In genomic region chr6:96907498-96907897, GRCh38 we compare ENCODE assay signal across 11 cellular contexts. TPM values are rescaled to one million over a fixed set of nuclear protein-coding genes. Genes with fewer than 3 reads are reported as not detected.
DNase-seq lines count a peak whose midpoint lies in the region; ATAC-seq and TF ChIP-seq lines count a peak whose summit lies in the region.
"Had no signal": no experiment of that assay in that cellular context is flagged by ENCODE, and none has a peak within 500 bp of the region (broad histone marks: within the 10 kb centered on the region; RNA-seq: fewer than 3 reads in every experiment).

No MANE protein-coding gene starts in this region.

- H3K27me3 Mint-ChIP-seq in glutamatergic neuron (ENCODE audit: unreplicated experiment), result no peaks in the 10 kb centered on the region
- peaks cover 19 to 23% (median 22%) of the 10 kb centered on the region in 3 donors for H3K27me3 Mint-ChIP-seq in CD14-positive monocyte (ENCODE audit: low read depth in 3 of 3)

- no peak overlapping the region for H3K4me3 Mint-ChIP-seq in glutamatergic neuron (ENCODE audit: unreplicated experiment)
- no peak overlapping the region for H3K4me3 Mint-ChIP-seq in CD14-positive monocyte
- H3K4me3 Mint-ChIP-seq: neural crest cell had no signal

- no peaks in the 10 kb centered on the region for H3K9me3 Mint-ChIP-seq in glutamatergic neuron (ENCODE audit: unreplicated experiment)
- peaks cover 0 to 3% (median 0%) of the 10 kb centered on the region in 7 donors for H3K9me3 Mint-ChIP-seq in CD14-positive monocyte
- H3K9me3 Mint-ChIP-seq: neural crest cell had no signal

- no peaks in the 10 kb centered on the region for H3K36me3 Mint-ChIP-seq in glutamatergic neuron (ENCODE audit: unreplicated experiment)
- no peaks in the 10 kb centered on the region for H3K36me3 Mint-ChIP-seq in CD14-positive monocyte

- peak; percentile 46 to 61 for DNase-seq in cardiac fibroblast (ENCODE audit: low read depth in 2 of 2)
- no peak for DNase-seq in AML-193 (lab: John Stamatoyannopoulos, UW)
- no peak for DNase-seq in glutamatergic neuron
- DNase-seq in NCI-H2171 treated with DMSO at 0.1 percent for 48 hours (lab: John Stamatoyannopoulos, UW), result no peak
- no peak for DNase-seq in CD14-positive monocyte (ENCODE audit: low spot score)
- DNase-seq: DND-41, thyroid gland had no signal

- H3K4me3 ChIP-seq in cardiac fibroblast (replicated peaks in 1 of 2; ENCODE audit: low read depth in 2 of 2, low read length in 2 of 2), result no peak overlapping the region
- H3K4me3 ChIP-seq: thyroid gland had no signal

- ATAC-seq in GM18498 (IDR thresholded peaks at IDR 0.05; ENCODE audit: unreplicated experiment) (peak; percentile 92), GM21367 (IDR thresholded peaks at IDR 0.05; ENCODE audit: unreplicated experiment) (peak; percentile 92), HG03280 (IDR thresholded peaks at IDR 0.05; ENCODE audit: unreplicated experiment) (peak; percentile 88)

- intact Hi-C loops in CD14-positive monocyte (cut with micrococcal nuclease), result no loop called here

- H3K27ac Mint-ChIP-seq in glutamatergic neuron (ENCODE audit: unreplicated experiment) (no peak overlapping the region), CD14-positive monocyte (no peak overlapping the region)

- H3K4me1 Mint-ChIP-seq in glutamatergic neuron (ENCODE audit: low read depth, unreplicated experiment), result no peaks in the 10 kb centered on the region
- H3K4me1 Mint-ChIP-seq in CD14-positive monocyte, result peaks cover 3% of the 10 kb centered on the region

- TF ChIP-seq CTCF in cardiac fibroblast (IDR thresholded peaks at IDR 0.05; ENCODE audit: low read depth, low read length) (no peak), glutamatergic neuron (IDR thresholded peaks at IDR 0.05; ENCODE audit: partially characterized antibody, unreplicated experiment) (no peak), CD14-positive monocyte (IDR thresholded peaks at IDR 0.05) (no peak)

RNA-seq across cellular contexts. Expression of gene NDUFAF4, which starts 9.8 kb away (rescaled TPM):
- total RNA-seq in glutamatergic neuron (ENCODE audit: unreplicated experiment), result 45.3 TPM
- 10 to 100 TPM; 14.9 to 17.5 TPM for polyA plus RNA-seq in CD14-positive monocyte

RNA-seq across cellular contexts. Expression of gene KLHL32, which starts 17.0 kb away (rescaled TPM):
- 1.6 TPM for total RNA-seq in glutamatergic neuron (ENCODE audit: unreplicated experiment)
- polyA plus RNA-seq in CD14-positive monocyte, result not detected

Comparison
In these comparisons a context has a peak if more than half of its experiments do, and no peak if none do; other contexts are left out.
1. DNase-seq: peak in cardiac fibroblast (2 of 2); none in AML-193 (0 of 2), glutamatergic neuron (single experiment), NCI-H2171 treated with DMSO at 0.1 percent for 48 hours (single experiment) and CD14-positive monocyte (single experiment).
2. Peak in every context shown above with its lines, with median percentiles within 50 percentile points of each other: ATAC-seq.